ENCODE assay signal across 10 cellular contexts in the genomic region with DNA sequence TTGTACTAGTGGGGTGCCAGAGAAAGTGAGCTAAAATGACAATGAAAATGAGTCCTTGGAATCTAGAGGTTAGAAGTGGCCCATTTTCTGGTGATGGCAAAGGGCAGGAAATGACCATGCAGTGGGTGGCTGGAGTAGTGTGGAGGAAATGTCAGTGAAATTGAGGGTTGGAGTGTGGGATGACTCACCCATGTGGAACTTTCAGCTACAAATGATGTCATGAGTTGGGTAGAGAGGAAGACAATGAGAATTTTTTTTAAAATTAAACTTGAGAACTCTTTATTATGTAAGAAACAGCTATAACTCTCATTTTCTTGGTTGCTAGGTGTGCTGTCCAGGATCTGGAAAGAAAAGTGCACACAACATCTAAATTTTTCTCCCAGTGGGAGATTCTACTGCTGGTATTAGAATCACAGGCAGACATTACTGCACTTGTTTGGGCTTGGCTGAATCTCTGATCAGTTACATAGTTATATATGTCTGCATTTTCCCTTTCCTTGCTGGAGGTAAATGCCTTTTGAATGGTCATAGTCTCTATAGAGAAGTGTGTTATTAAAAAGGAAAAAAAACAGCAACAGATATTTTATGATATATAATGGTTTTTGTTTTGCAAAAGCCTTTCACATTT. TPM values are rescaled to one million over a fixed set of nuclear protein-coding genes. Genes with fewer than 3 reads are reported as not detected.
DNase-seq lines count a peak whose midpoint lies in the region; ATAC-seq and TF ChIP-seq lines count a peak whose summit lies in the region.
"Had no signal": no experiment of that assay in that cellular context is flagged by ENCODE, and none has a peak within 500 bp of the region (broad histone marks: within the 10 kb centered on the region; RNA-seq: fewer than 3 reads in every experiment).

No MANE protein-coding gene starts in this region.

- no peak overlapping the region for H3K4me3 ChIP-seq in skeletal muscle satellite cell (ENCODE audit: low read length)

- H3K4me1 Mint-ChIP-seq in activated CD8-positive, alpha-beta T cell treated with anti-CD3 and anti-CD28 coated beads for 36 hours (ENCODE audit: low read depth): peaks cover 11% of the 10 kb centered on the region
- peaks cover 2% of the 10 kb centered on the region for H3K4me1 Mint-ChIP-seq in activated CD8-positive, alpha-beta T cell treated with anti-CD3 and anti-CD28 coated beads, Interleukin-2, amount 10 ng/mL, durations not matched to agents 7 days and 5 days (ENCODE audit: low read depth)
- peaks cover 10% of the 10 kb centered on the region for H3K4me1 Mint-ChIP-seq in activated T-helper 2 cell treated with anti-CD3 and anti-CD28 coated beads, Interferon-gamma antibody, Interleukin-2, Interleukin-4, amounts not matched to agents 10 μg/mL and 5 μg/mL and 100 μg/mL, durations not matched to agents 14 hours and 24 hours and 36 hours (ENCODE audit: low read depth)

- no peaks in the 10 kb centered on the region for H3K36me3 Mint-ChIP-seq in activated CD8-positive, alpha-beta T cell treated with anti-CD3 and anti-CD28 coated beads for 36 hours (ENCODE audit: low read depth)
- no peaks in the 10 kb centered on the region for H3K36me3 Mint-ChIP-seq in activated CD8-positive, alpha-beta T cell treated with anti-CD3 and anti-CD28 coated beads, Interleukin-2, amount 10 ng/mL, durations not matched to agents 7 days and 5 days (ENCODE audit: low read depth)
- H3K36me3 Mint-ChIP-seq in activated T-helper 2 cell treated with anti-CD3 and anti-CD28 coated beads, Interferon-gamma antibody, Interleukin-2, Interleukin-4, amounts not matched to agents 10 μg/mL and 5 μg/mL and 100 μg/mL, durations not matched to agents 14 hours and 24 hours and 36 hours (ENCODE audit: low read depth): no peaks in the 10 kb centered on the region

- H3K27me3 Mint-ChIP-seq in activated CD8-positive, alpha-beta T cell treated with anti-CD3 and anti-CD28 coated beads for 36 hours: peaks cover 21% of the 10 kb centered on the region
- H3K27me3 Mint-ChIP-seq in activated CD8-positive, alpha-beta T cell treated with anti-CD3 and anti-CD28 coated beads, Interleukin-2, amount 10 ng/mL, durations not matched to agents 7 days and 5 days (ENCODE audit: low read depth): peaks cover 18% of the 10 kb centered on the region
- H3K27me3 Mint-ChIP-seq in activated T-helper 2 cell treated with anti-CD3 and anti-CD28 coated beads, Interferon-gamma antibody, Interleukin-2, Interleukin-4, amounts not matched to agents 10 μg/mL and 5 μg/mL and 100 μg/mL, durations not matched to agents 14 hours and 24 hours and 36 hours (ENCODE audit: low read depth): peaks cover 19% of the 10 kb centered on the region

- no peaks in the 10 kb centered on the region for H3K9me3 Mint-ChIP-seq in activated CD8-positive, alpha-beta T cell treated with anti-CD3 and anti-CD28 coated beads for 36 hours
- H3K9me3 Mint-ChIP-seq in activated CD8-positive, alpha-beta T cell treated with anti-CD3 and anti-CD28 coated beads, Interleukin-2, amount 10 ng/mL, durations not matched to agents 7 days and 5 days (ENCODE audit: insufficient read depth): no peaks in the 10 kb centered on the region
- H3K9me3 Mint-ChIP-seq in activated T-helper 2 cell treated with anti-CD3 and anti-CD28 coated beads, Interferon-gamma antibody, Interleukin-2, Interleukin-4, amounts not matched to agents 10 μg/mL and 5 μg/mL and 100 μg/mL, durations not matched to agents 14 hours and 24 hours and 36 hours: no peaks in the 10 kb centered on the region
- H3K9me3 Mint-ChIP-seq: nephron progenitor cell had no signal

- H3K9ac ChIP-seq in skeletal muscle satellite cell (ENCODE audit: low read depth, low read length): peak overlapping the region; percentile 44

- CTCF ChIA-PET in activated CD8-positive, alpha-beta T cell treated with anti-CD3 and anti-CD28 coated beads for 36 hours (lab: Charles Lee): interaction anchor here (0.7 kb wide), 1 partner anchor 40 kb away, joined by 3 read pairs; no protein-coding TSS in a partner anchor
- CTCF ChIA-PET in activated CD8-positive, alpha-beta T cell treated with anti-CD3 and anti-CD28 coated beads, Interleukin-2, amount 10 ng/mL, durations not matched to agents 7 days and 5 days (lab: Charles Lee): no interaction called here

- peak overlapping the region; percentile 21 for H3K4me2 ChIP-seq in skeletal muscle satellite cell (ENCODE audit: low read length)

- ATAC-seq in activated CD8-positive, alpha-beta T cell treated with anti-CD3 and anti-CD28 coated beads for 36 hours: peak; percentile 68
- ATAC-seq in activated CD8-positive, alpha-beta T cell treated with anti-CD3 and anti-CD28 coated beads, Interleukin-2, amount 10 ng/mL, durations not matched to agents 7 days and 5 days: no peak
- ATAC-seq in HG03571 (IDR thresholded peaks at IDR 0.05; ENCODE audit: unreplicated experiment) (no peak), HG03439 (IDR thresholded peaks at IDR 0.05; ENCODE audit: unreplicated experiment) (no peak)

- H3K27ac ChIP-seq in epithelial cell of prostate: peak overlapping the region; percentile 56

- no peak for TF ChIP-seq CTCF in activated CD8-positive, alpha-beta T cell treated with anti-CD3 and anti-CD28 coated beads for 36 hours (IDR thresholded peaks at IDR 0.05)

- intact Hi-C loops in activated CD8-positive, alpha-beta T cell treated with anti-CD3 and anti-CD28 coated beads for 36 hours (cut with micrococcal nuclease): no loop called here
- intact Hi-C loops in activated T-helper 2 cell treated with anti-CD3 and anti-CD28 coated beads, Interferon-gamma antibody, Interleukin-2, Interleukin-4, amounts not matched to agents 10 μg/mL and 5 μg/mL and 100 μg/mL, durations not matched to agents 14 hours and 24 hours and 36 hours (cut with micrococcal nuclease): no loop called here

- no peaks in the 10 kb centered on the region for H3K9me3 ChIP-seq in skeletal muscle satellite cell (replicated peaks; ENCODE audit: low read length)

- POLR2A ChIA-PET in activated CD8-positive, alpha-beta T cell treated with anti-CD3 and anti-CD28 coated beads for 36 hours (lab: Charles Lee): no interaction called here
- POLR2A ChIA-PET in activated CD8-positive, alpha-beta T cell treated with anti-CD3 and anti-CD28 coated beads, Interleukin-2, amount 10 ng/mL, durations not matched to agents 7 days and 5 days (lab: Charles Lee): no interaction called here

- H3K27ac Mint-ChIP-seq in activated CD8-positive, alpha-beta T cell treated with anti-CD3 and anti-CD28 coated beads for 36 hours: no peak overlapping the region
- H3K27ac Mint-ChIP-seq in activated CD8-positive, alpha-beta T cell treated with anti-CD3 and anti-CD28 coated beads, Interleukin-2, amount 10 ng/mL, durations not matched to agents 7 days and 5 days: no peak overlapping the region
- H3K27ac Mint-ChIP-seq in activated T-helper 2 cell treated with anti-CD3 and anti-CD28 coated beads, Interferon-gamma antibody, Interleukin-2, Interleukin-4, amounts not matched to agents 10 μg/mL and 5 μg/mL and 100 μg/mL, durations not matched to agents 14 hours and 24 hours and 36 hours: no peak overlapping the region
- H3K27ac Mint-ChIP-seq: nephron progenitor cell had no signal

- H3K27me3 ChIP-seq in skeletal muscle satellite cell (ENCODE audit: control insufficient read depth, insufficient read depth, low read length): no peaks in the 10 kb centered on the region

- DNase-seq in activated CD8-positive, alpha-beta T cell treated with anti-CD3 and anti-CD28 coated beads for 36 hours: peak; percentile 56
- DNase-seq in activated CD8-positive, alpha-beta T cell treated with anti-CD3 and anti-CD28 coated beads, Interleukin-2, amount 10 ng/mL, durations not matched to agents 7 days and 5 days: no peak
- DNase-seq in OCI-M1 (lab: John Stamatoyannopoulos, UW) (peak; percentile 71), epithelial cell of prostate (ENCODE audit: low read depth, low spot score) (peak; percentile 33)
- no peak for DNase-seq in activated T-helper 2 cell treated with anti-CD3 and anti-CD28 coated beads, Interferon-gamma antibody, Interleukin-2, Interleukin-4, amounts not matched to agents 10 μg/mL and 5 μg/mL and 100 μg/mL, durations not matched to agents 14 hours and 24 hours and 36 hours (ENCODE audit: low spot score)
- DNase-seq: DND-41, nephron progenitor cell had no signal

- H3K36me3 ChIP-seq in skeletal muscle satellite cell (ENCODE audit: insufficient read depth, low read length): no peaks in the 10 kb centered on the region

- H3K4me3 Mint-ChIP-seq in activated CD8-positive, alpha-beta T cell treated with anti-CD3 and anti-CD28 coated beads for 36 hours: no peak overlapping the region
- H3K4me3 Mint-ChIP-seq in activated CD8-positive, alpha-beta T cell treated with anti-CD3 and anti-CD28 coated beads, Interleukin-2, amount 10 ng/mL, durations not matched to agents 7 days and 5 days: no peak overlapping the region
- H3K4me3 Mint-ChIP-seq in activated T-helper 2 cell treated with anti-CD3 and anti-CD28 coated beads, Interferon-gamma antibody, Interleukin-2, Interleukin-4, amounts not matched to agents 10 μg/mL and 5 μg/mL and 100 μg/mL, durations not matched to agents 14 hours and 24 hours and 36 hours (ENCODE audit: low read depth): no peak overlapping the region
- H3K4me3 Mint-ChIP-seq: nephron progenitor cell had no signal

- H3K4me1 ChIP-seq in skeletal muscle satellite cell (ENCODE audit: control insufficient read depth, insufficient read depth, low read length): peaks cover 28% of the 10 kb centered on the region

RNA-seq across cellular contexts. Expression of a gene that starts 56.8 kb away (rescaled TPM):
- not detected for total RNA-seq in activated CD8-positive, alpha-beta T cell treated with anti-CD3 and anti-CD28 coated beads for 36 hours
- total RNA-seq in activated CD8-positive, alpha-beta T cell treated with anti-CD3 and anti-CD28 coated beads, Interleukin-2, amount 10 ng/mL, durations not matched to agents 7 days and 5 days: not detected
- 158 and 208 TPM in 2 replicates for total RNA-seq in skeletal muscle satellite cell (2012; rRNA removed)
- total RNA-seq in activated T-helper 2 cell treated with anti-CD3 and anti-CD28 coated beads, Interferon-gamma antibody, Interleukin-2, Interleukin-4, amounts not matched to agents 10 μg/mL and 5 μg/mL and 100 μg/mL, durations not matched to agents 14 hours and 24 hours and 36 hours: 0.16 and 0.25 TPM in 2 replicates

Comparison
In these comparisons a context has a peak if more than half of its experiments do, and no peak if none do; other contexts are left out.
1. DNase-seq: peak in activated CD8-positive, alpha-beta T cell treated with anti-CD3 and anti-CD28 coated beads for 36 hours (single experiment), OCI-M1 (single experiment) and epithelial cell of prostate (single experiment); none in activated CD8-positive, alpha-beta T cell treated with anti-CD3 and anti-CD28 coated beads, Interleukin-2, amount 10 ng/mL, durations not matched to agents 7 days and 5 days (single experiment) and activated T-helper 2 cell treated with anti-CD3 and anti-CD28 coated beads, Interferon-gamma antibody, Interleukin-2, Interleukin-4, amounts not matched to agents 10 μg/mL and 5 μg/mL and 100 μg/mL, durations not matched to agents 14 hours and 24 hours and 36 hours (single experiment).